Comparison of ENCODE assay signal across 11 cellular contexts in genomic region chr14:18949939-18950338, GRCh38. TPM values are rescaled to one million over a fixed set of nuclear protein-coding genes. Genes with fewer than 3 reads are reported as not detected.
DNase-seq lines count a peak whose midpoint lies in the region; ATAC-seq and TF ChIP-seq lines count a peak whose summit lies in the region.
"Not testable (repeated sequence)": the region's sequence is repeated elsewhere in the genome, so short reads cannot be mapped to it uniquely, and the experiment has no call there.
"Had no signal": no experiment of that assay in that cellular context is flagged by ENCODE, and none has a peak within 500 bp of the region (broad histone marks: within the 10 kb centered on the region; RNA-seq: fewer than 3 reads in every experiment).

No MANE protein-coding gene starts in this region.

- not testable (repeated sequence) for H3K4me3 ChIP-seq in RWPE2 (ENCODE audit: severe bottlenecking); testis

- not testable (repeated sequence) for H3K27me3 Mint-ChIP-seq in chondrocyte (ENCODE audit: low read depth)

- not testable (repeated sequence) for H3K4me1 ChIP-seq in RWPE2 (ENCODE audit: insufficient read depth, poor library complexity, severe bottlenecking); testis

- not testable (repeated sequence) for H3K36me3 ChIP-seq in RWPE2 (ENCODE audit: low read depth); testis (ENCODE audit: low read depth, missing control alignments)

- TF ChIP-seq CTCF in RWPE2 (IDR thresholded peaks at IDR 0.05; ENCODE audit: poor library complexity, severe bottlenecking); chondrocyte (IDR thresholded peaks at IDR 0.05); omental fat pad (IDR thresholded peaks at IDR 0.05); testis (IDR thresholded peaks at IDR 0.05): not testable (repeated sequence)

- TF ChIP-seq POLR2A in testis (IDR thresholded peaks at IDR 0.05), result not testable (repeated sequence)

- not testable (repeated sequence) for H3K27me3 ChIP-seq in RWPE2 (ENCODE audit: insufficient read depth, poor library complexity, severe bottlenecking); testis

- H3K36me3 Mint-ChIP-seq in chondrocyte (ENCODE audit: low read depth), result not testable (repeated sequence)

- WGBS in testis, 2 donors, result 50 to 51% methylated on average over 2 to 3 of the region's 6 CpGs

- H3K27ac ChIP-seq in RWPE2 (ENCODE audit: poor library complexity, severe bottlenecking); testis: not testable (repeated sequence)

- H3K4me1 Mint-ChIP-seq in chondrocyte (ENCODE audit: low read depth), result not testable (repeated sequence)

- not testable (repeated sequence) for H3K9me3 ChIP-seq in RWPE2 (ENCODE audit: severe bottlenecking); testis

- H3K4me3 Mint-ChIP-seq in chondrocyte (ENCODE audit: unreplicated experiment), result not testable (repeated sequence)

- H3K27ac Mint-ChIP-seq in chondrocyte (ENCODE audit: unreplicated experiment), result not testable (repeated sequence)

- intact Hi-C loops in cardiac septum (cut with DNase I); testis (cut with DNase I; ENCODE audit: low total_unique reads): not testable (repeated sequence)

- H3K9me3 Mint-ChIP-seq in chondrocyte (ENCODE audit: low read depth), result not testable (repeated sequence)

- peak; percentile 38 for DNase-seq in RWPE2 (ENCODE audit: low spot score)
- peak; percentile 58 for DNase-seq in chondrocyte (ENCODE audit: low spot score)
- peak; percentile 75 for DNase-seq in cardiac septum (ENCODE audit: low spot score)
- DNase-seq in islet precursor cell, result peak; percentile 23
- not testable (repeated sequence) for DNase-seq in omental fat pad (ENCODE audit: low spot score)
- peak; percentile 12 for DNase-seq in testis

- not testable (repeated sequence) for ATAC-seq in RWPE2 (ENCODE audit: low read depth)
- ATAC-seq in omental fat pad (ENCODE audit: low FRiP score), result peak; percentile 19

RNA-seq across cellular contexts. Expression of gene POTEM, which starts 17.3 kb away (rescaled TPM):
- total RNA-seq in chondrocyte (not detected in 3 replicates), cardiac septum (not detected), omental fat pad (not detected), testis (10 to 100 TPM; 45.0 to 67.0 TPM)
- 0.54 TPM for polyA plus RNA-seq in testis (ENCODE audit: insufficient read depth, low read depth, low replicate concordance)
- total RNA-seq: Caco-2; CD4-positive, alpha-beta T cell; GM23248; H4; HT-29 had no signal
- polyA plus RNA-seq: GM23248 had no signal

Comparison
In these comparisons a context has a peak if more than half of its experiments do, and no peak if none do; other contexts are left out.
1. RNA of gene POTEM, which starts 17.3 kb away (total RNA-seq): 45.0 to 67.0 TPM in testis; not detected in chondrocyte, not detected in cardiac septum (single experiment) and not detected in omental fat pad; every median in the first group is over 10 times any median in the second.